In the genomic region with DNA sequence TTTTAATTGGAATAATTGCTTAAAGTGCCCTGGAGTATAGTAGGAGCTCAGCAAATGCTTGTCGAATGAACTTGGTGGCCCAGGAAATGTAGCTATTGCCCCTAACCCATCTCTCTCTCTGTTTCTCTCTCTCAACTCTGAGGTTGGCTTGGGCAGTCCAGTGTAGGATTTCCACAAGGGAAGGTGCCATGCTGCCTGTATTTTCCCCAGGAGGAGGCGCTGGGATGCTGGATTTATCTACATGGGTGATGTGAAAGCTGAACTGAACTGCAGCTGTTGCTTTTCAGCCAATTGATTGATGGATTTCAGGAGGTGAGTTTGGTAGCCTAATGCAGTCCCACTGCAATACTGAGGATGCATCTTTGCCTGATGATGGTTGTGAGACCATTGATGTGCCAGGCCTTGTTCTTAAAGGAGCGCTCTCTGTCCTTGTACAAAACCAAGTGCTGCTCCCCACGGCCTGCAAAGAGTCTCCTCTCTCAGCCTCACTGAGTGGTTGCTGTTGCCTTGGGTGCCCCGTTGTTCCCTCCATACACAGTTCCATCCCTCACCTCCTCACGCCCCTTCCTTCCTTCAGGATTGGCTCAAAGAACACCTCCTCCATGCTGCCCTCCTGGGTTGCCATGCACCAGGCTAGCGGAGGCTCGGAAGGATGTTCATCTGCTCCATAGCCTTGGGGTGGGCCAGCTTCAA, we compare ENCODE assay signal across 21 cellular contexts.
DNase-seq lines count a peak whose midpoint lies in the region; ATAC-seq, FAIRE-seq and TF ChIP-seq lines count a peak whose summit lies in the region.
"Had no signal": no experiment of that assay in that cellular context is flagged by ENCODE, and none has a peak within 500 bp of the region (broad histone marks: within the 10 kb centered on the region; RNA-seq: fewer than 3 reads in every experiment).

No MANE protein-coding gene starts in this region.

- POLR2A ChIA-PET in HepG2 (lab: Yijun Ruan, JAX), result no interaction called here

- H2BK5ac ChIP-seq in mesendoderm (ENCODE audit: low read length), result no peak overlapping the region

- no peaks in the 10 kb centered on the region for H3K9me3 ChIP-seq in HepG2 (ENCODE audit: low read length)
- H3K9me3 ChIP-seq in right lobe of liver, result no peaks in the 10 kb centered on the region
- H3K9me3 ChIP-seq in WERI-Rb-1 (ENCODE audit: severe bottlenecking), result no peaks in the 10 kb centered on the region
- no peaks in the 10 kb centered on the region for H3K9me3 ChIP-seq in suprapubic skin
- H3K9me3 ChIP-seq: heart right ventricle, spleen had no signal

- no peak overlapping the region for H2BK15ac ChIP-seq in mesendoderm (replicated peaks; ENCODE audit: low read depth)

- H3K4me1 ChIP-seq in HepG2 (ENCODE audit: insufficient read depth, low read length) (no peaks in the 10 kb centered on the region), right lobe of liver (no peaks in the 10 kb centered on the region), mesendoderm (ENCODE audit: control insufficient read depth, low read depth, low read length) (no peaks in the 10 kb centered on the region), suprapubic skin (no peaks in the 10 kb centered on the region)
- H3K4me1 ChIP-seq: heart right ventricle, spleen had no signal

- H3K4me2 ChIP-seq in HepG2 (ENCODE audit: low read depth, low read length), result no peak overlapping the region
- H3K4me2 ChIP-seq in mesendoderm (ENCODE audit: low read length), result no peak overlapping the region

- no TSS peak for BruUV-seq in HepG2 (replicated peaks; lab: Mats Ljungman, UMichigan)

- H3K27me3 ChIP-seq in HepG2 (ENCODE audit: control insufficient read depth in 1 of 2, insufficient read depth in 2 of 2, low read length in 2 of 2) (peaks cover 0 to 17% of the 10 kb centered on the region in 2 experiments; a peak in 1 of 5 replicates), right lobe of liver (no peaks in the 10 kb centered on the region), WERI-Rb-1 (ENCODE audit: insufficient read depth, low read depth, severe bottlenecking) (no peaks in the 10 kb centered on the region), mesendoderm (ENCODE audit: insufficient read depth, low read length, poor library complexity) (no peaks in the 10 kb centered on the region), suprapubic skin (no peaks in the 10 kb centered on the region)

- H3K56ac ChIP-seq in mesendoderm (ENCODE audit: low read length), result no peak overlapping the region

- H3K23ac ChIP-seq in mesendoderm (ENCODE audit: low read length), result no peak overlapping the region

- H3K4me3 ChIP-seq in HepG2 (replicated peaks in 1 of 3; ENCODE audit: insufficient read depth in 1 of 3, low read depth in 2 of 3, low read length in 3 of 3) (no peak overlapping the region), right lobe of liver (no peak overlapping the region), WERI-Rb-1 (ENCODE audit: low read depth, low read length) (no peak overlapping the region), mesendoderm (ENCODE audit: low read length) (no peak overlapping the region), suprapubic skin (no peak overlapping the region)
- H3K4me3 ChIP-seq: heart right ventricle, spleen had no signal

- no peaks in the 10 kb centered on the region for H3K79me2 ChIP-seq in HepG2 (ENCODE audit: insufficient read depth, low read length)
- no peaks in the 10 kb centered on the region for H3K79me2 ChIP-seq in mesendoderm (ENCODE audit: control insufficient read depth, insufficient read depth, low read length)

- no peak overlapping the region for H4K5ac ChIP-seq in mesendoderm (ENCODE audit: low read length)

- H3K18ac ChIP-seq in mesendoderm (ENCODE audit: low read length), result no peak overlapping the region

- TF ChIP-seq RAD21 in HepG2 (CRISPR knock-in tag; IDR thresholded peaks at IDR 0.05), result no peak

- DNase-seq in HepG2 (ENCODE audit: low spot score) (no peak), right lobe of liver (no peak), WERI-Rb-1 (peak; percentile 50), mesendoderm (peak; percentile 47), DMS53 (lab: John Stamatoyannopoulos, UW) (no peak), NK-92 (lab: John Stamatoyannopoulos, UW; ENCODE audit: unreplicated experiment) (no peak), suprapubic skin (ENCODE audit: low spot score in 2 of 2) (no peak)
- DNase-seq: activated B cell treated with CpG ODN at 0.5 μM for 24 hours; activated CD4-positive, alpha-beta memory T cell treated with anti-CD3 and anti-CD28 coated beads, Interleukin-2, amount 10 ng/mL, durations not matched to agents 7 days and 5 days; activated naive CD4-positive, alpha-beta T cell treated with anti-CD3 and anti-CD28 coated beads, Interleukin-2, amount 50 U/mL, for 16 hours; activated T-cell treated with anti-CD3 and anti-CD28 coated beads, Interleukin-2, amount 50 U/mL, for 4 hours; CD4-positive, alpha-beta T cell; heart right ventricle; naive thymus-derived CD4-positive, alpha-beta T cell; NCI-H1048; NCI-H2081 treated with DMSO at 0.1 percent for 48 hours; NCI-H524 treated with DMSO at 0.1 percent for 48 hours; spleen; stimulated activated CD4-positive, alpha-beta T cell treated with anti-CD3 and anti-CD28 coated beads, Interleukin-4, amount 100 ng/mL, for 4 hours had no signal

- H2BK120ac ChIP-seq in mesendoderm (ENCODE audit: low read depth, low read length), result no peak overlapping the region

- H3K4ac ChIP-seq in mesendoderm (ENCODE audit: low read depth, low read length), result no peak overlapping the region

- H3K27ac ChIP-seq in HepG2 (ENCODE audit: extremely low read length, insufficient read depth, low read length) (no peak overlapping the region), right lobe of liver (no peak overlapping the region), WERI-Rb-1 (no peak overlapping the region), mesendoderm (ENCODE audit: low read depth, low read length) (no peak overlapping the region), suprapubic skin (no peak overlapping the region)
- H3K27ac ChIP-seq: heart right ventricle, spleen had no signal

- TF ChIP-seq EP300 in HepG2 (IDR thresholded peaks at IDR 0.05; ENCODE audit: low read depth in 2 of 2, low read length in 2 of 2) (no peak), HepG2 (CRISPR knock-in tag; IDR thresholded peaks at IDR 0.05; ENCODE audit: borderline replicate concordance) (no peak), suprapubic skin (IDR thresholded peaks at IDR 0.05) (no peak)

- no peaks in the 10 kb centered on the region for H3K36me3 ChIP-seq in HepG2 (replicated peaks in 1 of 2; ENCODE audit: control insufficient read depth in 1 of 2, insufficient read depth in 2 of 2, low read length in 2 of 2)
- H3K36me3 ChIP-seq in right lobe of liver, result no peaks in the 10 kb centered on the region
- no peaks in the 10 kb centered on the region for H3K36me3 ChIP-seq in WERI-Rb-1
- no peaks in the 10 kb centered on the region for H3K36me3 ChIP-seq in mesendoderm (ENCODE audit: control insufficient read depth, insufficient read depth, low read length)
- H3K36me3 ChIP-seq in suprapubic skin, result no peaks in the 10 kb centered on the region
- H3K36me3 ChIP-seq: heart right ventricle, spleen had no signal

- H3K79me1 ChIP-seq in mesendoderm (ENCODE audit: low read length), result no peaks in the 10 kb centered on the region

- H3K9ac ChIP-seq in HepG2 (ENCODE audit: insufficient read depth, low read depth, low read length), result no peak overlapping the region
- no peak overlapping the region for H3K9ac ChIP-seq in mesendoderm (ENCODE audit: low read length)

- TF ChIP-seq CTCF in HepG2 (CRISPR knock-in tag; IDR thresholded peaks at IDR 0.05), result peak; percentile 31; the same call in 1 of the 2 replicates
- TF ChIP-seq CTCF in right lobe of liver (IDR thresholded peaks at IDR 0.05), result no peak
- TF ChIP-seq CTCF in WERI-Rb-1 (IDR thresholded peaks at IDR 0.05; ENCODE audit: low read depth, low read length), result peak; percentile 54; the same call in 1 of the 2 replicates
- no peak for TF ChIP-seq CTCF in suprapubic skin (IDR thresholded peaks at IDR 0.05)

- TF ChIP-seq POLR2A in HepG2 (IDR thresholded peaks at IDR 0.05; ENCODE audit: insufficient read depth in 1 of 2, low read depth in 2 of 2, low read length in 2 of 2), result no peak
- TF ChIP-seq POLR2A in right lobe of liver (IDR thresholded peaks at IDR 0.05), result no peak
- no peak for TF ChIP-seq POLR2A in suprapubic skin (IDR thresholded peaks at IDR 0.05)

- no peak for FAIRE-seq in HepG2 (lab: Jason Lieb, UNC)
- FAIRE-seq: astrocyte had no signal

- H2AK5ac ChIP-seq in mesendoderm (ENCODE audit: low read length), result no peak overlapping the region

- 2% methylated on average over 7 of the region's 8 CpGs for WGBS in HepG2 (ENCODE audit: low lambda C conversion rate)
- whole genome bisulfite sequencing in right lobe of liver (ENCODE audit: insufficient coverage, low coverage, low lambda C conversion rate, missing lambda C conversion rate), result 36% methylated on average over 5 of the region's 8 CpGs
- WGBS in mesendoderm (ENCODE audit: extremely low coverage, insufficient coverage, low lambda C conversion rate), result no CpG with 5 or more reads among the region's 8 CpGs
- 67% methylated on average over 8 of the region's 8 CpGs for WGBS in suprapubic skin

- intact Hi-C loops in HepG2 (cut with micrococcal nuclease; ENCODE audit: unreplicated experiment) (no loop called here), right lobe of liver (cut with DNase I) (no loop called here)

- H2AFZ ChIP-seq in HepG2 (ENCODE audit: low read length), result no peak overlapping the region

- ATAC-seq in HepG2 (no peak), right lobe of liver (no peak), GM18909 (IDR thresholded peaks at IDR 0.05; ENCODE audit: poor library complexity, unreplicated experiment) (no peak)
- ATAC-seq: activated T-cell treated with anti-CD3 and anti-CD28 coated beads, Interleukin-2, amount 50 U/mL, for 4 hours; heart right ventricle; naive thymus-derived CD4-positive, alpha-beta T cell had no signal

- CTCF ChIA-PET in HepG2 (lab: Yijun Ruan, JAX; ENCODE audit: low intra/inter-chr PET ratio, low total read pairs), result no interaction called here

- in situ Hi-C loops in HepG2 (cut with HindIII; ENCODE audit: extremely low pct_ligation_motif_present, low pct_unique_long_range_greater_than_20kb), result no loop called here

- no peaks in the 10 kb centered on the region for H4K20me1 ChIP-seq in HepG2 (ENCODE audit: insufficient read depth, low read length)

- H4K8ac ChIP-seq in mesendoderm (ENCODE audit: low read depth, low read length), result no peak overlapping the region

TF ChIP-seq in HepG2, 621 proteins besides CTCF, POLR2A, EP300 and RAD21 (continues in another document):
- TF ChIP-seq STAG1 (CRISPR knock-in tag; IDR thresholded peaks at IDR 0.05) (peak; percentile 11; the same call in 1 of the 2 replicates), ZNF605 (CRISPR knock-in tag; IDR thresholded peaks at IDR 0.05) (no peak)

Comparison
In these comparisons a context has a peak if more than half of its experiments do, and no peak if none do; other contexts are left out.
1. CTCF ChIP-seq: peak in HepG2 (single experiment) and WERI-Rb-1 (single experiment); none in right lobe of liver (0 of 4) and suprapubic skin (0 of 2).
2. DNase-seq: peak in WERI-Rb-1 (single experiment) and mesendoderm (single experiment); none in HepG2 (single experiment), right lobe of liver (0 of 3), DMS53 (single experiment), NK-92 (single experiment) and suprapubic skin (0 of 2).